8 cellular contexts compared by ENCODE assay signal in genomic region chr6:36677753-36678487, GRCh38. TPM values are rescaled to one million over a fixed set of nuclear protein-coding genes. Genes with fewer than 3 reads are reported as not detected.
DNase-seq lines count a peak whose midpoint lies in the region; ATAC-seq, FAIRE-seq and TF ChIP-seq lines count a peak whose summit lies in the region.

No MANE protein-coding gene starts in this region.

- H3K9me3 ChIP-seq in AG04450 (ENCODE audit: control insufficient read depth, insufficient read depth, low read length) (peaks cover 14% of the 10 kb centered on the region; the same call in 1 of the 2 replicates), GM12878 (replicated peaks; ENCODE audit: control insufficient read depth, insufficient read depth, low read length) (no peaks in the 10 kb centered on the region), aorta (ENCODE audit: control insufficient read depth, low read length) (no peaks in the 10 kb centered on the region)

- peak overlapping the region; percentile 54 for H2AFZ ChIP-seq in GM12878 (ENCODE audit: control insufficient read depth, low read depth, low read length)

- TF ChIP-seq CTCF in AG04450 (IDR thresholded peaks at IDR 0.05; ENCODE audit: low read depth, low read length): no peak
- no peak for TF ChIP-seq CTCF in GM12878 (IDR thresholded peaks at IDR 0.05 in 2 of 3, conservative IDR thresholded peaks at IDR 0.05 in 1 of 3; ENCODE audit: control insufficient read depth in 2 of 3, extremely low read depth in 1 of 3, insufficient read depth in 1 of 3, low read depth in 3 of 3, low read length in 3 of 3)

- H2BK120ac ChIP-seq in mesendoderm (ENCODE audit: low read depth, low read length): no peak overlapping the region

- no peaks in the 10 kb centered on the region; a peak in 2 of 4 replicates for H3K36me3 ChIP-seq in GM12878 (ENCODE audit: control insufficient read depth in 2 of 2, insufficient read depth in 2 of 2, low read length in 1 of 2)
- no peaks in the 10 kb centered on the region for H3K36me3 ChIP-seq in mesendoderm (ENCODE audit: control insufficient read depth, insufficient read depth, low read length)
- H3K36me3 ChIP-seq in aorta (ENCODE audit: control insufficient read depth in 1 of 2, insufficient read depth in 2 of 2, low read length in 1 of 2): no peaks in the 10 kb centered on the region

- WGBS in GM12878 (ENCODE audit: insufficient coverage, insufficient replicate concordance, low lambda C conversion rate, missing lambda C conversion rate): 14% methylated on average over 9 of the region's 10 CpGs
- no CpG with 5 or more reads among the region's 10 CpGs for WGBS in mesendoderm (ENCODE audit: extremely low coverage, insufficient coverage, low lambda C conversion rate)
- 8% methylated on average over 8 to 10 of the region's 10 CpGs for WGBS in aorta, 2 donors

- POLR2A ChIA-PET in AG04450 (lab: Yijun Ruan, JAX): interaction anchor here (0.6 to 3.9 kb wide), 31 partner anchors 10 to 467 kb away, joined by 3 to 95 read pairs (median 6); no protein-coding TSS in a partner anchor
- POLR2A ChIA-PET in GM12878 (lab: Charles Lee): interaction anchor here (0.6 to 13.6 kb wide), 18 partner anchors 9 to 163 kb away, joined by 3 to 243 read pairs (median 5); partner anchors contain the start of gene SRSF3

- peaks cover 4% of the 10 kb centered on the region; the same call in 1 of the 2 replicates for H4K20me1 ChIP-seq in GM12878 (ENCODE audit: control insufficient read depth, insufficient read depth)

- no peak for TF ChIP-seq POLR2A in GM12878 (IDR thresholded peaks at IDR 0.05; ENCODE audit: low read depth, low read length)

- in situ Hi-C loops in GM12878 (cut with MboI): no loop called here

- no peak for TF ChIP-seq EP300 in GM12878 (IDR thresholded peaks at IDR 0.05; ENCODE audit: borderline replicate concordance in 1 of 2, control insufficient read depth in 1 of 2, low read depth in 2 of 2, low read length in 2 of 2)

- H3K27ac ChIP-seq in AG04450 (ENCODE audit: low read depth, low read length) (peak overlapping the region; percentile 96), GM12878 (ENCODE audit: control insufficient read depth, insufficient read depth) (peak overlapping the region; percentile 88), mesendoderm (ENCODE audit: low read depth, low read length) (peak overlapping the region; percentile 68), aorta (ENCODE audit: low read depth in 1 of 2, low read length in 2 of 2) (peak overlapping the region; percentile 37 to 44)

- H3K4me2 ChIP-seq in GM12878 (ENCODE audit: control insufficient read depth, insufficient read depth) (peak overlapping the region; percentile 80), mesendoderm (ENCODE audit: low read length) (peak overlapping the region; percentile 80)

- H3K9ac ChIP-seq in GM12878 (ENCODE audit: control insufficient read depth, insufficient read depth, low read length) (peak overlapping the region; percentile 90), mesendoderm (ENCODE audit: low read length) (peak overlapping the region; percentile 86)

- H3K4me3 ChIP-seq in AG04450 (ENCODE audit: low read depth, low read length) (peak overlapping the region; percentile 30), GM12878 (peak overlapping the region; percentile 75), mesendoderm (ENCODE audit: low read length) (no peak overlapping the region), aorta (ENCODE audit: low read length in 2 of 2) (peak overlapping the region in 1 of 2 donors; percentile 15)

- H4K5ac ChIP-seq in mesendoderm (ENCODE audit: low read length): peak overlapping the region; percentile 12

- intact Hi-C loops in GM12878 (cut with micrococcal nuclease; ENCODE audit: unreplicated experiment) (loop anchor here (1.0 to 2.0 kb wide), 2 partner anchors 11 to 15 kb away; no protein-coding TSS in a partner anchor), aorta (cut with DNase I) (no loop called here)

- H4K8ac ChIP-seq in mesendoderm (ENCODE audit: low read depth, low read length): no peak overlapping the region

- ATAC-seq in HG03442 (IDR thresholded peaks at IDR 0.05; ENCODE audit: unreplicated experiment) (peak; percentile 2), GM12878 (peak; percentile 5), aorta (ENCODE audit: low FRiP score) (no peak), HG03095 (IDR thresholded peaks at IDR 0.05; ENCODE audit: unreplicated experiment) (no peak)

- peak overlapping the region; percentile 24 for H3K18ac ChIP-seq in mesendoderm (ENCODE audit: low read length)

- CTCF ChIA-PET in AG04450 (lab: Charles Lee) (interaction anchor here (1.2 kb wide), 1 partner anchor 11 kb away, joined by 6 read pairs; no protein-coding TSS in a partner anchor), GM12878 (lab: Yijun Ruan, JAX) (interaction anchor here (0.9 to 10.7 kb wide), 10 partner anchors 12 to 88 kb away, joined by 3 to 146 read pairs (median 6); no protein-coding TSS in a partner anchor)

- peak overlapping the region; percentile 92 for H3K56ac ChIP-seq in mesendoderm (ENCODE audit: low read length)

- H3K4me1 ChIP-seq in GM12878 (ENCODE audit: control insufficient read depth, insufficient read depth, low read length) (peaks cover 39% of the 10 kb centered on the region), mesendoderm (ENCODE audit: control insufficient read depth, low read depth, low read length) (peaks cover 3% of the 10 kb centered on the region), aorta (ENCODE audit: control insufficient read depth in 1 of 2, insufficient read depth in 2 of 2, low read length in 2 of 2) (no peaks in the 10 kb centered on the region)

- DNase-seq in AG04450 (ENCODE audit: low read depth, low spot score) (no peak), GM12878 (ENCODE audit: low read depth, low spot score) (no peak), mesendoderm (no peak), aorta (no peak), GF-D8 (lab: John Stamatoyannopoulos, UW) (no peak)
- DNase-seq in stimulated activated CD4-positive, alpha-beta T cell treated with anti-CD3 and anti-CD28 coated beads, Interleukin-4, amount 100 ng/mL, for 4 hours: no peak

- H3K4ac ChIP-seq in mesendoderm (ENCODE audit: low read depth, low read length): peak overlapping the region; percentile 77

- no peak for TF ChIP-seq RAD21 in GM12878 (IDR thresholded peaks at IDR 0.05; ENCODE audit: insufficient read depth, low read depth, low read length)

- no TSS peak for BruUV-seq in GM12878 (replicated peaks; lab: Mats Ljungman, UMichigan)

- SMC1A ChIA-PET in GM12878 (lab: Charles Lee; ENCODE audit: uncharacterized antibody, unreplicated experiment): interaction anchor here (1.0 to 17.5 kb wide), 7 partner anchors 12 to 83 kb away, joined by 3 to 240 read pairs (median 30); no protein-coding TSS in a partner anchor

- H2BK15ac ChIP-seq in mesendoderm (replicated peaks; ENCODE audit: low read depth): no peak overlapping the region

- no peak overlapping the region for H2AK5ac ChIP-seq in mesendoderm (ENCODE audit: low read length)

- H2BK5ac ChIP-seq in mesendoderm (ENCODE audit: low read length): peak overlapping the region; percentile 45

- RAD21 ChIA-PET in GM12878 (lab: Charles Lee; ENCODE audit: unreplicated experiment): interaction anchor here (0.8 to 10.6 kb wide), 12 partner anchors 12 to 237 kb away, joined by 3 to 195 read pairs (median 8); no protein-coding TSS in a partner anchor

- no peaks in the 10 kb centered on the region for H3K27me3 ChIP-seq in AG04450 (ENCODE audit: control insufficient read depth, insufficient read depth, low read length)
- no peaks in the 10 kb centered on the region for H3K27me3 ChIP-seq in GM12878 (replicated peaks in 1 of 2; ENCODE audit: control insufficient read depth in 2 of 2, insufficient read depth in 2 of 2, low read length in 1 of 2)
- peaks cover 2% of the 10 kb centered on the region for H3K27me3 ChIP-seq in mesendoderm (ENCODE audit: insufficient read depth, low read length, poor library complexity)
- H3K27me3 ChIP-seq in aorta (ENCODE audit: control insufficient read depth in 1 of 2, insufficient read depth in 2 of 2, low read length in 1 of 2): peaks cover 0 to 2% of the 10 kb centered on the region in 2 donors

- H3K79me2 ChIP-seq in GM12878 (ENCODE audit: control insufficient read depth, insufficient read depth, low read length) (peaks cover 67% of the 10 kb centered on the region), mesendoderm (ENCODE audit: control insufficient read depth, insufficient read depth, low read length) (no peaks in the 10 kb centered on the region)

- no peak for FAIRE-seq in GM12878 (lab: Jason Lieb, UNC)

- H3K79me1 ChIP-seq in mesendoderm (ENCODE audit: low read length): no peaks in the 10 kb centered on the region

- no peak overlapping the region for H3K23ac ChIP-seq in mesendoderm (ENCODE audit: low read length)

RNA-seq across cellular contexts. Expression of gene CDKN1A, which starts 0.6 kb away (rescaled TPM):
- polyA plus RNA-seq in AG04450 (2011; rRNA removed) (722 and 830 TPM in 2 replicates), GM12878 (2011; rRNA removed) (103 and 200 TPM in 2 replicates), GM12878 (2014; fragmentation: Illumina TruSeq; extraction: Trizol) (154 and 232 TPM in 2 replicates), GM12878 (2014; fragmentation: Nextera tagmentation; extraction: Ambion mirVana) (10 to 100 TPM; 25.2 to 48.4 TPM), GM12878 (2014; rRNA removed) (330 and 358 TPM in 2 replicates), GM12878 (2016; fragmentation: Nextera tagmentation; extraction: Ambion mirVana) (100 to 1,000 TPM; 604 to 637 TPM), aorta (100 to 1,000 TPM; 133 to 149 TPM)
- polyA minus RNA-seq in AG04450 (2011; rRNA and poly(A)+ RNA removed): 347 and 430 TPM in 2 replicates
- 98.4 and 111 TPM in 2 replicates for total RNA-seq in GM12878 (2013; cell fraction: nucleolus; rRNA removed)
- total RNA-seq in GM12878 (2014; rRNA removed) (186 and 198 TPM in 2 replicates), GM12878 (2014; rRNA removed; fragmentation: Illumina TruSeq; extraction: Trizol) (139 and 144 TPM in 2 replicates), GM12878 (2021) (315 and 321 TPM in 2 replicates), aorta (100 to 1,000 TPM; 132 to 296 TPM)
- polyA plus RNA-seq in GM12878 (2011; ENCODE audit: low read depth): 50.2 TPM
- 275 and 303 TPM in 2 replicates for polyA plus RNA-seq in GM12878 (2011; cell fraction: cytosol; rRNA removed)
- 252 and 284 TPM in 2 replicates for polyA plus RNA-seq in GM12878 (2011; cell fraction: nucleus; rRNA removed)
- 129 and 156 TPM in 2 replicates for polyA plus RNA-seq in GM12878 (2012)
- polyA minus RNA-seq in GM12878 (2011; rRNA and poly(A)+ RNA removed): 81.2 and 140 TPM in 2 replicates
- polyA minus RNA-seq in GM12878 (2011; cell fraction: cytosol; rRNA and poly(A)+ RNA removed): 55.9 and 57.9 TPM in 2 replicates
- 58.8 and 96.6 TPM in 2 replicates for polyA minus RNA-seq in GM12878 (2011; cell fraction: nucleus; rRNA and poly(A)+ RNA removed)
- polyA plus RNA-seq in mesendoderm (2013, experiment 1 of 2): 6.0 TPM
- polyA plus RNA-seq in mesendoderm (2013, experiment 2 of 2): 5.9 TPM

RNA-seq across cellular contexts. Expression of gene RAB44, which starts 19.7 kb away (rescaled TPM):
- polyA plus RNA-seq in AG04450 (2011; rRNA removed): not detected in 2 replicates
- not detected in 2 replicates for polyA minus RNA-seq in AG04450 (2011; rRNA and poly(A)+ RNA removed)
- 0.23 TPM in 1 of 2 replicates, not detected in the other for total RNA-seq in GM12878 (2013; cell fraction: nucleolus; rRNA removed)
- total RNA-seq in GM12878 (2014; rRNA removed): 0.06 TPM in 1 of 2 replicates, not detected in the other
- total RNA-seq in GM12878 (2014; rRNA removed; fragmentation: Illumina TruSeq; extraction: Trizol): not detected in 2 replicates
- total RNA-seq in GM12878 (2021): 0.05 TPM in 1 of 2 replicates, not detected in the other
- not detected for polyA plus RNA-seq in GM12878 (2011; ENCODE audit: low read depth)
- polyA plus RNA-seq in GM12878 (2011; rRNA removed): 0.05 TPM in 1 of 2 replicates, not detected in the other
- 0.05 and 0.06 TPM in 2 replicates for polyA plus RNA-seq in GM12878 (2011; cell fraction: cytosol; rRNA removed)
- polyA plus RNA-seq in GM12878 (2011; cell fraction: nucleus; rRNA removed): 0.24 and 0.26 TPM in 2 replicates
- polyA plus RNA-seq in GM12878 (2012): 0.03 and 0.05 TPM in 2 replicates
- polyA plus RNA-seq in GM12878 (2014; fragmentation: Illumina TruSeq; extraction: Trizol): 0.01 TPM in 1 of 2 replicates, not detected in the other
- polyA plus RNA-seq in GM12878 (2014; fragmentation: Nextera tagmentation; extraction: Ambion mirVana): under 1 TPM in 1 of 2 experiments, not detected in 1; 0.02 TPM
- polyA plus RNA-seq in GM12878 (2014; rRNA removed): 0.01 and 0.05 TPM in 2 replicates
- polyA plus RNA-seq in GM12878 (2016; fragmentation: Nextera tagmentation; extraction: Ambion mirVana): under 1 TPM; 0.05 to 0.08 TPM
- polyA minus RNA-seq in GM12878 (2011; rRNA and poly(A)+ RNA removed): 0.05 TPM in 1 of 2 replicates, not detected in the other
- polyA minus RNA-seq in GM12878 (2011; cell fraction: cytosol; rRNA and poly(A)+ RNA removed): not detected in 2 replicates
- not detected in 2 replicates for polyA minus RNA-seq in GM12878 (2011; cell fraction: nucleus; rRNA and poly(A)+ RNA removed)
- polyA plus RNA-seq in mesendoderm (2013, experiment 1 of 2): 0.01 TPM
- not detected for polyA plus RNA-seq in mesendoderm (2013, experiment 2 of 2)
- total RNA-seq in aorta: under 1 TPM; 0.29 to 0.66 TPM
- not detected for polyA plus RNA-seq in aorta

Comparison
In these comparisons a context has a peak if more than half of its experiments do, and no peak if none do; other contexts are left out.
1. H3K27ac ChIP-seq: peak in every context shown above with its lines; median percentile 96 in AG04450; 88 in GM12878; 68 in mesendoderm; 40 in aorta.
2. ATAC-seq: peak in HG03442 (single experiment) and GM12878 (single experiment); none in aorta (single experiment) and HG03095 (single experiment).